Comparison of ENCODE assay signal across 16 cellular contexts in genomic region chr12:29389295-29389919, GRCh38. TPM values are rescaled to one million over a fixed set of nuclear protein-coding genes. Genes with fewer than 3 reads are reported as not detected.
DNase-seq lines count a peak whose midpoint lies in the region; ATAC-seq and TF ChIP-seq lines count a peak whose summit lies in the region.
"Had no signal": no experiment of that assay in that cellular context is flagged by ENCODE, and none has a peak within 500 bp of the region (broad histone marks: within the 10 kb centered on the region; RNA-seq: fewer than 3 reads in every experiment).

No MANE protein-coding gene starts in this region.

- no peaks in the 10 kb centered on the region for H3K27me3 Mint-ChIP-seq in activated naive CD4-positive, alpha-beta T cell treated with anti-CD3 and anti-CD28 coated beads for 36 hours (ENCODE audit: low read depth)
- peaks cover 2% of the 10 kb centered on the region for H3K27me3 Mint-ChIP-seq in chondrocyte (ENCODE audit: low read depth)

- CTCF ChIA-PET in activated naive CD4-positive, alpha-beta T cell treated with anti-CD3 and anti-CD28 coated beads for 36 hours (lab: Charles Lee): no interaction called here

- peak overlapping the region; percentile 11 for H3K4me3 Mint-ChIP-seq in activated naive CD4-positive, alpha-beta T cell treated with anti-CD3 and anti-CD28 coated beads for 36 hours
- H3K4me3 Mint-ChIP-seq in chondrocyte (ENCODE audit: unreplicated experiment): no peak overlapping the region
- H3K4me3 Mint-ChIP-seq: nephron, WTC11 had no signal

- no peak for TF ChIP-seq CTCF in chondrocyte (IDR thresholded peaks at IDR 0.05)

- H3K4me1 Mint-ChIP-seq in activated naive CD4-positive, alpha-beta T cell treated with anti-CD3 and anti-CD28 coated beads for 36 hours (ENCODE audit: low read depth): peaks cover 15% of the 10 kb centered on the region
- H3K4me1 Mint-ChIP-seq in chondrocyte (ENCODE audit: low read depth): no peaks in the 10 kb centered on the region
- H3K4me1 Mint-ChIP-seq: nephron, WTC11 had no signal

- peak overlapping the region; percentile 89 for H3K27ac Mint-ChIP-seq in activated naive CD4-positive, alpha-beta T cell treated with anti-CD3 and anti-CD28 coated beads for 36 hours
- H3K27ac Mint-ChIP-seq in chondrocyte (ENCODE audit: unreplicated experiment): no peak overlapping the region
- H3K27ac Mint-ChIP-seq: nephron, WTC11 had no signal

- no peaks in the 10 kb centered on the region for H3K36me3 Mint-ChIP-seq in activated naive CD4-positive, alpha-beta T cell treated with anti-CD3 and anti-CD28 coated beads for 36 hours (ENCODE audit: low read depth)
- H3K36me3 Mint-ChIP-seq in chondrocyte (ENCODE audit: low read depth): no peaks in the 10 kb centered on the region
- H3K36me3 Mint-ChIP-seq: CD14-positive monocyte, WTC11 had no signal

- intact Hi-C loops in activated naive CD4-positive, alpha-beta T cell treated with anti-CD3 and anti-CD28 coated beads for 36 hours (cut with micrococcal nuclease): loop anchor here (10.0 kb wide), 1 partner anchor 1195 kb away; the partner anchor contains the start of gene CCDC91
- intact Hi-C loops in posterior vena cava (cut with DNase I): no loop called here

- ATAC-seq in GM19035 (IDR thresholded peaks at IDR 0.05; ENCODE audit: unreplicated experiment) (peak; percentile 69), HG03565 (IDR thresholded peaks at IDR 0.05; ENCODE audit: unreplicated experiment) (no peak)
- ATAC-seq: psoas muscle, WTC11 had no signal

- no peak for DNase-seq in activated naive CD4-positive, alpha-beta T cell treated with anti-CD3 and anti-CD28 coated beads for 36 hours
- DNase-seq in activated naive CD4-positive, alpha-beta T cell treated with anti-CD3 and anti-CD28 coated beads, Interleukin-2, amount 50 U/mL, for 16 hours: no peak
- DNase-seq in chondrocyte (ENCODE audit: low spot score) (peak; percentile 68), posterior vena cava (ENCODE audit: low spot score) (peak; percentile 72), DMS153 (lab: John Stamatoyannopoulos, UW) (no peak), hippocampal formation (lab: John Stamatoyannopoulos, UW) (no peak)
- DNase-seq: NCI-H187; NCI-H226; PC-9; psoas muscle; stimulated activated CD8-positive, alpha-beta memory T cell treated with anti-CD3 and anti-CD28 coated beads, Interleukin-4, amount 100 ng/mL, for 48 hours had no signal

- no peaks in the 10 kb centered on the region for H3K9me3 Mint-ChIP-seq in activated naive CD4-positive, alpha-beta T cell treated with anti-CD3 and anti-CD28 coated beads for 36 hours
- H3K9me3 Mint-ChIP-seq in chondrocyte (ENCODE audit: low read depth): no peaks in the 10 kb centered on the region
- H3K9me3 Mint-ChIP-seq: nephron had no signal

RNA-seq across cellular contexts. Expression of gene ERGIC2, which starts 8.4 kb away (rescaled TPM):
- total RNA-seq in activated naive CD4-positive, alpha-beta T cell treated with anti-CD3 and anti-CD28 coated beads for 36 hours: 100 to 1,000 TPM; 112 to 116 TPM
- total RNA-seq in chondrocyte: 73.4 to 106 TPM (median 74.4 TPM) in 3 replicates
- total RNA-seq in posterior vena cava: 10 to 100 TPM; 79.5 to 93.4 TPM

Comparison
In these comparisons a context has a peak if more than half of its experiments do, and no peak if none do; other contexts are left out.
1. DNase-seq: peak in chondrocyte (single experiment) and posterior vena cava (single experiment); none in activated naive CD4-positive, alpha-beta T cell treated with anti-CD3 and anti-CD28 coated beads for 36 hours (single experiment), activated naive CD4-positive, alpha-beta T cell treated with anti-CD3 and anti-CD28 coated beads, Interleukin-2, amount 50 U/mL, for 16 hours (single experiment), DMS153 (single experiment) and hippocampal formation (0 of 2).